16 cellular contexts compared by ENCODE assay signal in the genomic region with DNA sequence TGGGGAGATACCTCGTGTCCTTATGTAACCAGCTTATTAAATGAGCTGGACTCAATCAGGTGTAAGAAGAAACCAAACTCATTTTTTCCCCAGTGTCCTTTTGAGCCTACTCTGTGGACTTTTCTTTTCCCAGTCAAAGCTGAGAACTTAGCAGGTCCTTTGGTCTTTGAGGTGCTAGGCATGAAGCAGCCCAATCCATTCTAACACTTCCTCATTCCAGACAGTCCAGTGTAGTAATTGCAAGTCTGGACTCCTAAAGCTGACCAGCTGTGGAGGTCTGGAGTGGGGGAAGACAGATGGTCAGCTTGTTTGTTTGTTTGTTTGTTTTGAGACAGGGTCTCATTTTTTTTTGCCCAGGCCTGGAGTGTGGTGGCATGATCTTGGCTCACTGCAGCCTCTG. TPM values are rescaled to one million over a fixed set of nuclear protein-coding genes. Genes with fewer than 3 reads are reported as not detected.
"Had no signal": no experiment of that assay in that cellular context is flagged by ENCODE, and none has a peak within 500 bp of the region (broad histone marks: within the 10 kb centered on the region; RNA-seq: fewer than 3 reads in every experiment).

No MANE protein-coding gene starts in this region.

- H3K9me3 ChIP-seq: prostate gland, spleen, thoracic aorta had no signal

- H3K27me3 ChIP-seq: spleen had no signal

- H3K27ac ChIP-seq: brain microvascular endothelial cell, prostate gland, spleen, thoracic aorta had no signal

- H3K4me3 ChIP-seq: prostate gland, spleen, thoracic aorta had no signal

- DNase-seq: activated CD4-positive, alpha-beta T cell treated with anti-CD3 and anti-CD28 coated beads, Interleukin-2, amount 10 ng/mL, durations not matched to agents 24 days and 14 days; activated CD8-positive, alpha-beta T cell treated with anti-CD3 and anti-CD28 coated beads for 36 hours; activated naive CD4-positive, alpha-beta T cell treated with anti-CD3 and anti-CD28 coated beads for 36 hours; activated T-cell treated with anti-CD3 and anti-CD28 coated beads, Interleukin-2, amount 50 U/mL, for 24 hours; anterior cingulate cortex; brain microvascular endothelial cell; cortex of kidney; effector CD4-positive, alpha-beta T cell; left colon; mammary epithelial cell; spleen; stimulated activated CD4-positive, alpha-beta T cell treated with anti-CD3 and anti-CD28 coated beads, Interleukin-4, amount 100 ng/mL, for 4 hours; stimulated activated naive B cell treated with anti-CD40 and anti-IgM and Interleukin-4, amounts not matched to agents 10 μg/mL and 1 μg/mL and 100 μg/mL, for 72 hours had no signal

- H3K4me1 ChIP-seq: prostate gland, spleen had no signal

- H3K36me3 ChIP-seq: brain microvascular endothelial cell, prostate gland, thoracic aorta had no signal

RNA-seq across cellular contexts. Expression of a gene that starts 38.8 kb away (rescaled TPM):
- total RNA-seq: activated CD4-positive, alpha-beta T cell treated with anti-CD3 and anti-CD28 coated beads, Interleukin-2, amount 10 ng/mL, durations not matched to agents 24 days and 14 days; activated CD8-positive, alpha-beta T cell treated with anti-CD3 and anti-CD28 coated beads for 36 hours; activated naive CD4-positive, alpha-beta T cell treated with anti-CD3 and anti-CD28 coated beads for 36 hours; activated T-helper 2 cell treated with anti-CD3 and anti-CD28 coated beads, Interferon-gamma antibody, Interleukin-2, Interleukin-4, amounts not matched to agents 10 μg/mL and 5 μg/mL and 100 μg/mL, durations not matched to agents 14 hours and 24 hours and 36 hours had no signal
- polyA plus RNA-seq: mammary epithelial cell had no signal
